ENCODE assay signal across 8 cellular contexts in genomic region chr16:81469710-81470481, GRCh38. TPM values are rescaled to one million over a fixed set of nuclear protein-coding genes. Genes with fewer than 3 reads are reported as not detected.
DNase-seq lines count a peak whose midpoint lies in the region; ATAC-seq and TF ChIP-seq lines count a peak whose summit lies in the region.
"Had no signal": no experiment of that assay in that cellular context is flagged by ENCODE, and none has a peak within 500 bp of the region (broad histone marks: within the 10 kb centered on the region; RNA-seq: fewer than 3 reads in every experiment).

No MANE protein-coding gene starts in this region.

- no peak for TF ChIP-seq POLR2A in Peyer's patch (IDR thresholded peaks at IDR 0.05)

- H3K27me3 ChIP-seq in Peyer's patch = no peaks in the 10 kb centered on the region
- no peaks in the 10 kb centered on the region for H3K27me3 ChIP-seq in effector memory CD4-positive, alpha-beta T cell (replicated peaks; ENCODE audit: control insufficient read depth, insufficient read depth, low read length, poor library complexity, severe bottlenecking)
- H3K27me3 ChIP-seq: SJSA1 had no signal

- peaks cover 6 to 64% (median 32%) of the 10 kb centered on the region in 4 donors for H3K4me1 ChIP-seq in Peyer's patch
- H3K4me1 ChIP-seq in effector memory CD4-positive, alpha-beta T cell (ENCODE audit: control insufficient read depth, insufficient read depth, low read length, poor library complexity, severe bottlenecking) = peaks cover 37% of the 10 kb centered on the region
- H3K4me1 ChIP-seq: SJSA1 had no signal

- peak overlapping the region in 2 of 4 donors; percentile 14 to 33 for H3K4me3 ChIP-seq in Peyer's patch
- H3K4me3 ChIP-seq in effector memory CD4-positive, alpha-beta T cell (ENCODE audit: insufficient read depth, low read depth, low read length, poor library complexity, severe bottlenecking) = peak overlapping the region; percentile 24
- H3K4me3 ChIP-seq: SJSA1 had no signal

- H3K36me3 ChIP-seq in Peyer's patch = no peaks in the 10 kb centered on the region
- H3K36me3 ChIP-seq in effector memory CD4-positive, alpha-beta T cell (ENCODE audit: control insufficient read depth, insufficient read depth, low read length) = no peaks in the 10 kb centered on the region

- no peak for TF ChIP-seq CTCF in Peyer's patch (IDR thresholded peaks at IDR 0.05)

- no peaks in the 10 kb centered on the region for H3K9me3 ChIP-seq in Peyer's patch
- no peaks in the 10 kb centered on the region for H3K9me3 ChIP-seq in effector memory CD4-positive, alpha-beta T cell (ENCODE audit: control insufficient read depth, low read length)
- H3K9me3 ChIP-seq: SJSA1 had no signal

- ATAC-seq in GM19025 (IDR thresholded peaks at IDR 0.05; ENCODE audit: low read depth, unreplicated experiment) = peak; percentile 82
- peak; percentile 92 for ATAC-seq in HG02885 (IDR thresholded peaks at IDR 0.05; ENCODE audit: poor library complexity, unreplicated experiment)
- ATAC-seq in stimulated activated naive CD8-positive, alpha-beta T cell treated with anti-CD3 and anti-CD28 coated beads, Interleukin-15, Interleukin-2, amounts not matched to agents 100 U/mL and 50 U/mL, for 24 hours = peak; percentile 78

- peak overlapping the region; percentile 51 to 87 (median 72) for H3K27ac ChIP-seq in Peyer's patch
- peak overlapping the region; percentile 58 for H3K27ac ChIP-seq in effector memory CD4-positive, alpha-beta T cell (ENCODE audit: insufficient read depth, low read length, poor library complexity, severe bottlenecking)
- H3K27ac ChIP-seq: SJSA1 had no signal

- DNase-seq in Peyer's patch (peak in 2 of 3 donors; percentile 71 to 82), DMS79 treated with DMSO at 0.1 percent for 48 hours (lab: John Stamatoyannopoulos, UW) (no peak)
- peak in 1 of 3 donors; percentile 18 for DNase-seq in effector memory CD4-positive, alpha-beta T cell
- no peak for DNase-seq in stimulated activated naive CD8-positive, alpha-beta T cell treated with anti-CD3 and anti-CD28 coated beads, Interleukin-15, Interleukin-2, amounts not matched to agents 100 U/mL and 50 U/mL, for 24 hours
- DNase-seq in stimulated activated CD4-positive, alpha-beta T cell treated with anti-CD3 and anti-CD28 coated beads, Interleukin-1b, Interleukin-23, amount 100 ng/mL, for 48 hours = no peak

RNA-seq across cellular contexts. Expression of gene CMIP, which starts 25.3 kb away (rescaled TPM):
- total RNA-seq in Peyer's patch = 100 to 1,000 TPM in 1 of 4 donors, 10 to 100 TPM in 3; 44.6 to 152 (median 76.5) TPM

Comparison
In these comparisons a context has a peak if more than half of its experiments do, and no peak if none do; other contexts are left out.
1. DNase-seq: peak in Peyer's patch (2 of 3); none in stimulated activated naive CD8-positive, alpha-beta T cell treated with anti-CD3 and anti-CD28 coated beads, Interleukin-15, Interleukin-2, amounts not matched to agents 100 U/mL and 50 U/mL, for 24 hours (single experiment), stimulated activated CD4-positive, alpha-beta T cell treated with anti-CD3 and anti-CD28 coated beads, Interleukin-1b, Interleukin-23, amount 100 ng/mL, for 48 hours (single experiment) and DMS79 treated with DMSO at 0.1 percent for 48 hours (single experiment).
2. Peak in every context shown above with its lines, with median percentiles within 50 percentile points of each other: ATAC-seq.